In genomic region chr1:101288491-101288944, GRCh38 we compare ENCODE assay signal across 8 cellular contexts. TPM values are rescaled to one million over a fixed set of nuclear protein-coding genes. Genes with fewer than 3 reads are reported as not detected.
A peak's percentile ranks its signal among the peaks of the same experiment; 100 is the strongest.
DNase-seq lines count a peak whose midpoint lies in the region; ATAC-seq and TF ChIP-seq lines count a peak whose summit lies in the region.

No MANE protein-coding gene starts in this region.

- no peaks in the 10 kb centered on the region for H3K36me3 ChIP-seq in ovary

- no peaks in the 10 kb centered on the region for H3K27me3 Mint-ChIP-seq in Calu3 (ENCODE audit: unreplicated experiment)

- DNase-seq in Calu3: peak; percentile 59
- peak; percentile 76 for DNase-seq in KBM-7
- peak; percentile 66 for DNase-seq in RWPE1 (ENCODE audit: low spot score)
- DNase-seq in activated gamma-delta T cell treated with anti-CD3 and anti-CD28 coated beads, Interleukin-2, amount 50 U/mL, for 16 hours (ENCODE audit: low read depth): peak; percentile 41
- DNase-seq in foreskin melanocyte: peak; percentile 75
- DNase-seq in ovary: peak; percentile 50 to 72 (median 57)
- DNase-seq in 8988T: no peak

- H3K27ac ChIP-seq in RWPE1 (no peak overlapping the region), ovary (no peak overlapping the region)

- no peaks in the 10 kb centered on the region for H3K4me1 ChIP-seq in ovary (ENCODE audit: insufficient read depth)

- BruUV-seq in Calu3 (replicated peaks; lab: Mats Ljungman, UMichigan): no TSS peak

- H3K4me1 Mint-ChIP-seq in Calu3 (ENCODE audit: low read depth, unreplicated experiment): peaks cover 22% of the 10 kb centered on the region

- 3 to 18% (median 5%) methylated on average over 4 of the region's 4 CpGs for WGBS in ovary, 3 donors

- POLR2A ChIA-PET in RWPE1 (lab: Yijun Ruan, JAX; ENCODE audit: low non-redundant PET): no interaction called here

- H3K27me3 ChIP-seq in ovary: no peaks in the 10 kb centered on the region

- no peak overlapping the region for H3K4me3 Mint-ChIP-seq in Calu3 (ENCODE audit: low read depth, unreplicated experiment)

- CTCF ChIA-PET in Calu3 (lab: Charles Lee): interaction anchor here (0.7 to 1.5 kb wide), 6 partner anchors 8 to 365 kb away, joined by 3 to 8 read pairs (median 4); no protein-coding TSS in a partner anchor
- CTCF ChIA-PET in RWPE1 (lab: Yijun Ruan, JAX): interaction anchor here (0.5 to 1.7 kb wide), 20 partner anchors 9 to 1063 kb away, joined by 3 to 15 read pairs (median 4); no protein-coding TSS in a partner anchor

- TF ChIP-seq EP300 in ovary (IDR thresholded peaks at IDR 0.05): no peak

- no peak for TF ChIP-seq POLR2A in ovary (IDR thresholded peaks at IDR 0.05)

- in situ Hi-C loops in KBM-7 (cut with MboI; ENCODE audit: low pct_unique_long_range_greater_than_20kb, low sequenced_read_pairs): no loop called here

- H3K36me3 Mint-ChIP-seq in Calu3 (ENCODE audit: insufficient read depth, unreplicated experiment): peaks cover 5% of the 10 kb centered on the region

- intact Hi-C loops in Calu3 (cut with micrococcal nuclease; ENCODE audit: unreplicated experiment): loop anchor here (1.0 to 10.0 kb wide), 2 partner anchors 264 to 367 kb away; partner anchors contain the start of gene DPH5
- intact Hi-C loops in ovary (cut with DNase I): loop anchor here in 1 of 4 donors (10.0 kb wide), 1 partner anchor 364 kb away; no protein-coding TSS in a partner anchor

- H3K9me3 Mint-ChIP-seq in Calu3 (ENCODE audit: low read depth, unreplicated experiment): no peaks in the 10 kb centered on the region

- TF ChIP-seq CTCF in Calu3 (IDR thresholded peaks at IDR 0.05; ENCODE audit: unreplicated experiment): peak; percentile 33
- TF ChIP-seq CTCF in RWPE1 (conservative IDR thresholded peaks at IDR 0.05; ENCODE audit: low read depth): peak; percentile 90
- peak; percentile 66 to 89 (median 72) for TF ChIP-seq CTCF in ovary (IDR thresholded peaks at IDR 0.05)

- no peak overlapping the region for H3K27ac Mint-ChIP-seq in Calu3 (ENCODE audit: unreplicated experiment)

- no peaks in the 10 kb centered on the region for H3K9me3 ChIP-seq in ovary

- peak; percentile 36 for ATAC-seq in GM19468 (IDR thresholded peaks at IDR 0.05; ENCODE audit: extremely low read depth, unreplicated experiment)

- no peak overlapping the region for H3K4me3 ChIP-seq in ovary

RNA-seq across cellular contexts. Expression of gene S1PR1, which starts 51.7 kb away (rescaled TPM):
- total RNA-seq in Calu3 (2022) (not detected in 2 replicates), ovary (10 to 100 TPM in 3 of 7 donors, 1 to 10 TPM in 4; 8.0 to 26.2 (median 8.8) TPM)
- polyA plus RNA-seq in ovary: 10 to 100 TPM; 25.8 to 27.8 TPM

Comparison
In these comparisons a context has a peak if more than half of its experiments do, and no peak if none do; other contexts are left out.
1. CTCF ChIP-seq: peak in every context shown above with its lines; median percentile 90 in RWPE1; 72 in ovary; 33 in Calu3.